In the genomic region with DNA sequence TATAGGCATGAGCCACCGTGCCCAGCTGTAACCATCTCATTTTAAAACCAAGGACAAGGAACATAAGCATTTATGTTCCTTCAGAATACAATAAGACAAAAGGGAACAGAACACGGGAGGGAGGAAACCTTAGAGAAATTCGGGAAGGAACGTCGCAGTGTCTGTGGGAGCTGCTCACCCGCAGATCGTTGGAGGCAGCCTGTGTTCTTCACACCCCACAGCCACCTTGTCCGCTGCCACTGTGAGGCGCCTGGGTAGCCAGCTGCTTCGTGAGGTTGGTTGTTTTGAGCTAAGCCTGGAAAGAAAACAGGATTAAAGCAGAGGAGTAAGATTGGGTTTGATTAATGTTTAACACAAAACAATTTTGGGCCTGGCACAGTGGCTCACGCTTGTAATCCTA, we compare ENCODE assay signal across 16 cellular contexts.
DNase-seq lines count a peak whose midpoint lies in the region; ATAC-seq and TF ChIP-seq lines count a peak whose summit lies in the region.
"Had no signal": no experiment of that assay in that cellular context is flagged by ENCODE, and none has a peak within 500 bp of the region (broad histone marks: within the 10 kb centered on the region; RNA-seq: fewer than 3 reads in every experiment).

No MANE protein-coding gene starts in this region.

- no peaks in the 10 kb centered on the region for H3K9me3 ChIP-seq in PC-9 (ENCODE audit: insufficient read depth, low read depth)
- H3K9me3 ChIP-seq: BE2C had no signal

- peaks cover 2% of the 10 kb centered on the region for H3K27me3 Mint-ChIP-seq in GM23338 (ENCODE audit: insufficient read depth, low read depth, poor library complexity)
- H3K27me3 Mint-ChIP-seq: CD4-positive, CD25-positive, alpha-beta regulatory T cell had no signal

- H3K36me3 ChIP-seq in GM23338 (ENCODE audit: insufficient read depth) (no peaks in the 10 kb centered on the region), PC-9 (ENCODE audit: low read depth) (no peaks in the 10 kb centered on the region)
- H3K36me3 ChIP-seq: BE2C had no signal

- H3K27ac ChIP-seq in GM23338 (ENCODE audit: low read depth): 0 out of 2 replicates have a peak overlapping the region, but pooled peaks have one; percentile 45
- H3K27ac ChIP-seq in PC-9: no peak overlapping the region
- H3K27ac ChIP-seq: GM23248 had no signal

- no peak overlapping the region for H2AFZ ChIP-seq in GM23338
- H2AFZ ChIP-seq in PC-9: no peak overlapping the region
- H2AFZ ChIP-seq: GM23248 had no signal

- H3K4me1 Mint-ChIP-seq in GM23338: peaks cover 7% of the 10 kb centered on the region; the same call in 2 of the 3 replicates
- H3K4me1 Mint-ChIP-seq: CD4-positive, CD25-positive, alpha-beta regulatory T cell; CD8-positive, alpha-beta memory T cell had no signal

- no peak overlapping the region for H3K27ac Mint-ChIP-seq in GM23338
- H3K27ac Mint-ChIP-seq: CD4-positive, CD25-positive, alpha-beta regulatory T cell; CD8-positive, alpha-beta memory T cell; H9 had no signal

- DNase-seq in D341Med (ENCODE audit: low spot score): peak; percentile 77
- DNase-seq in GM23338 (ENCODE audit: low spot score): no peak
- DNase-seq in NCI-H82 treated with DMSO at 0.1 percent for 48 hours (lab: John Stamatoyannopoulos, UW; ENCODE audit: unreplicated experiment): peak; percentile 58
- DNase-seq in iPS-NIHi7 (ENCODE audit: extremely low spot score): peak; percentile 10
- no peak for DNase-seq in T-helper 1 cell
- DNase-seq in PC-9: no peak
- DNase-seq in mucosa of gallbladder (ENCODE audit: low spot score): no peak
- DNase-seq: ACHN; BE2C; C1 segment of cervical spinal cord; CD4-positive, CD25-positive, alpha-beta regulatory T cell; CD8-positive, alpha-beta memory T cell; COR-L47; GM23248; H9 had no signal

- peaks cover 10% of the 10 kb centered on the region; the same call in 2 of the 3 replicates for H3K9me3 Mint-ChIP-seq in GM23338

- H3K9me2 ChIP-seq in GM23338 (ENCODE audit: insufficient read depth): no peaks in the 10 kb centered on the region; the same call in 1 of the 2 replicates
- no peaks in the 10 kb centered on the region for H3K9me2 ChIP-seq in PC-9 (ENCODE audit: insufficient read depth)

- no TSS peak for BruUV-seq in PC-9 (replicated peaks; lab: Mats Ljungman, UMichigan)

- H3K4me2 ChIP-seq in GM23338 (no peak overlapping the region), PC-9 (no peak overlapping the region)

- ATAC-seq in GM23338: no peak
- no peak for ATAC-seq in HG03460 (IDR thresholded peaks at IDR 0.05; ENCODE audit: unreplicated experiment)

- peaks cover 5% of the 10 kb centered on the region; the same call in 1 of the 3 replicates for H3K36me3 Mint-ChIP-seq in GM23338 (ENCODE audit: low read depth)
- H3K36me3 Mint-ChIP-seq: CD4-positive, CD25-positive, alpha-beta regulatory T cell; CD8-positive, alpha-beta memory T cell had no signal

- H4K20me1 ChIP-seq in GM23338 (replicated peaks; ENCODE audit: insufficient read depth) (no peaks in the 10 kb centered on the region), PC-9 (ENCODE audit: insufficient read depth) (no peaks in the 10 kb centered on the region)

- POLR2A ChIA-PET in PC-9 (lab: Charles Lee; ENCODE audit: unreplicated experiment): no interaction called here

- TF ChIP-seq CTCF in GM23338 (conservative IDR thresholded peaks at IDR 0.05; ENCODE audit: low read depth in 2 of 2) (no peak), PC-9 (conservative IDR thresholded peaks at IDR 0.05) (no peak)

- H3K4me1 ChIP-seq in GM23338 (ENCODE audit: insufficient read depth) (no peaks in the 10 kb centered on the region), PC-9 (replicated peaks; ENCODE audit: insufficient read depth) (no peaks in the 10 kb centered on the region)
- H3K4me1 ChIP-seq: BE2C had no signal

- H3K79me2 ChIP-seq in GM23338 (replicated peaks; ENCODE audit: insufficient read depth) (no peaks in the 10 kb centered on the region), PC-9 (ENCODE audit: low read depth) (no peaks in the 10 kb centered on the region)

- H3K4me3 Mint-ChIP-seq in GM23338: no peak overlapping the region
- H3K4me3 Mint-ChIP-seq: CD4-positive, CD25-positive, alpha-beta regulatory T cell; CD8-positive, alpha-beta memory T cell; H9 had no signal

- intact Hi-C loops in PC-9 (cut with micrococcal nuclease; ENCODE audit: unreplicated experiment): no loop called here

- no peaks in the 10 kb centered on the region for H3K27me3 ChIP-seq in GM23338 (ENCODE audit: insufficient read depth)
- no peaks in the 10 kb centered on the region for H3K27me3 ChIP-seq in PC-9 (ENCODE audit: insufficient read depth, low read depth)
- H3K27me3 ChIP-seq: BE2C had no signal

- H3K4me3 ChIP-seq in GM23338 (no peak overlapping the region), PC-9 (no peak overlapping the region)
- H3K4me3 ChIP-seq: GM23248 had no signal

- H3F3A ChIP-seq in GM23338 (replicated peaks; ENCODE audit: low read depth) (no peaks in the 10 kb centered on the region), PC-9 (ENCODE audit: insufficient read depth, low read depth) (no peaks in the 10 kb centered on the region)

- CTCF ChIA-PET in PC-9 (lab: Charles Lee): no interaction called here

TF ChIP-seq in GM23338, 12 proteins besides CTCF, POLR2A, EP300 and RAD21 (continues in another document):
- TF ChIP-seq, protein P1, sequence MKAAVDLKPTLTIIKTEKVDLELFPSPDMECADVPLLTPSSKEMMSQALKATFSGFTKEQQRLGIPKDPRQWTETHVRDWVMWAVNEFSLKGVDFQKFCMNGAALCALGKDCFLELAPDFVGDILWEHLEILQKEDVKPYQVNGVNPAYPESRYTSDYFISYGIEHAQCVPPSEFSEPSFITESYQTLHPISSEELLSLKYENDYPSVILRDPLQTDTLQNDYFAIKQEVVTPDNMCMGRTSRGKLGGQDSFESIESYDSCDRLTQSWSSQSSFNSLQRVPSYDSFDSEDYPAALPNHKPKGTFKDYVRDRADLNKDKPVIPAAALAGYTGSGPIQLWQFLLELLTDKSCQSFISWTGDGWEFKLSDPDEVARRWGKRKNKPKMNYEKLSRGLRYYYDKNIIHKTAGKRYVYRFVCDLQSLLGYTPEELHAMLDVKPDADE (IDR thresholded peaks at IDR 0.05): no peak
- no peak for TF ChIP-seq EZH2phosphoT487 (IDR thresholded peaks at IDR 0.05; ENCODE audit: unreplicated experiment)
- TF ChIP-seq CREB1 (CRISPR knock-in tag; IDR thresholded peaks at IDR 0.05; ENCODE audit: low read depth): no peak
- TF ChIP-seq, protein P2, sequence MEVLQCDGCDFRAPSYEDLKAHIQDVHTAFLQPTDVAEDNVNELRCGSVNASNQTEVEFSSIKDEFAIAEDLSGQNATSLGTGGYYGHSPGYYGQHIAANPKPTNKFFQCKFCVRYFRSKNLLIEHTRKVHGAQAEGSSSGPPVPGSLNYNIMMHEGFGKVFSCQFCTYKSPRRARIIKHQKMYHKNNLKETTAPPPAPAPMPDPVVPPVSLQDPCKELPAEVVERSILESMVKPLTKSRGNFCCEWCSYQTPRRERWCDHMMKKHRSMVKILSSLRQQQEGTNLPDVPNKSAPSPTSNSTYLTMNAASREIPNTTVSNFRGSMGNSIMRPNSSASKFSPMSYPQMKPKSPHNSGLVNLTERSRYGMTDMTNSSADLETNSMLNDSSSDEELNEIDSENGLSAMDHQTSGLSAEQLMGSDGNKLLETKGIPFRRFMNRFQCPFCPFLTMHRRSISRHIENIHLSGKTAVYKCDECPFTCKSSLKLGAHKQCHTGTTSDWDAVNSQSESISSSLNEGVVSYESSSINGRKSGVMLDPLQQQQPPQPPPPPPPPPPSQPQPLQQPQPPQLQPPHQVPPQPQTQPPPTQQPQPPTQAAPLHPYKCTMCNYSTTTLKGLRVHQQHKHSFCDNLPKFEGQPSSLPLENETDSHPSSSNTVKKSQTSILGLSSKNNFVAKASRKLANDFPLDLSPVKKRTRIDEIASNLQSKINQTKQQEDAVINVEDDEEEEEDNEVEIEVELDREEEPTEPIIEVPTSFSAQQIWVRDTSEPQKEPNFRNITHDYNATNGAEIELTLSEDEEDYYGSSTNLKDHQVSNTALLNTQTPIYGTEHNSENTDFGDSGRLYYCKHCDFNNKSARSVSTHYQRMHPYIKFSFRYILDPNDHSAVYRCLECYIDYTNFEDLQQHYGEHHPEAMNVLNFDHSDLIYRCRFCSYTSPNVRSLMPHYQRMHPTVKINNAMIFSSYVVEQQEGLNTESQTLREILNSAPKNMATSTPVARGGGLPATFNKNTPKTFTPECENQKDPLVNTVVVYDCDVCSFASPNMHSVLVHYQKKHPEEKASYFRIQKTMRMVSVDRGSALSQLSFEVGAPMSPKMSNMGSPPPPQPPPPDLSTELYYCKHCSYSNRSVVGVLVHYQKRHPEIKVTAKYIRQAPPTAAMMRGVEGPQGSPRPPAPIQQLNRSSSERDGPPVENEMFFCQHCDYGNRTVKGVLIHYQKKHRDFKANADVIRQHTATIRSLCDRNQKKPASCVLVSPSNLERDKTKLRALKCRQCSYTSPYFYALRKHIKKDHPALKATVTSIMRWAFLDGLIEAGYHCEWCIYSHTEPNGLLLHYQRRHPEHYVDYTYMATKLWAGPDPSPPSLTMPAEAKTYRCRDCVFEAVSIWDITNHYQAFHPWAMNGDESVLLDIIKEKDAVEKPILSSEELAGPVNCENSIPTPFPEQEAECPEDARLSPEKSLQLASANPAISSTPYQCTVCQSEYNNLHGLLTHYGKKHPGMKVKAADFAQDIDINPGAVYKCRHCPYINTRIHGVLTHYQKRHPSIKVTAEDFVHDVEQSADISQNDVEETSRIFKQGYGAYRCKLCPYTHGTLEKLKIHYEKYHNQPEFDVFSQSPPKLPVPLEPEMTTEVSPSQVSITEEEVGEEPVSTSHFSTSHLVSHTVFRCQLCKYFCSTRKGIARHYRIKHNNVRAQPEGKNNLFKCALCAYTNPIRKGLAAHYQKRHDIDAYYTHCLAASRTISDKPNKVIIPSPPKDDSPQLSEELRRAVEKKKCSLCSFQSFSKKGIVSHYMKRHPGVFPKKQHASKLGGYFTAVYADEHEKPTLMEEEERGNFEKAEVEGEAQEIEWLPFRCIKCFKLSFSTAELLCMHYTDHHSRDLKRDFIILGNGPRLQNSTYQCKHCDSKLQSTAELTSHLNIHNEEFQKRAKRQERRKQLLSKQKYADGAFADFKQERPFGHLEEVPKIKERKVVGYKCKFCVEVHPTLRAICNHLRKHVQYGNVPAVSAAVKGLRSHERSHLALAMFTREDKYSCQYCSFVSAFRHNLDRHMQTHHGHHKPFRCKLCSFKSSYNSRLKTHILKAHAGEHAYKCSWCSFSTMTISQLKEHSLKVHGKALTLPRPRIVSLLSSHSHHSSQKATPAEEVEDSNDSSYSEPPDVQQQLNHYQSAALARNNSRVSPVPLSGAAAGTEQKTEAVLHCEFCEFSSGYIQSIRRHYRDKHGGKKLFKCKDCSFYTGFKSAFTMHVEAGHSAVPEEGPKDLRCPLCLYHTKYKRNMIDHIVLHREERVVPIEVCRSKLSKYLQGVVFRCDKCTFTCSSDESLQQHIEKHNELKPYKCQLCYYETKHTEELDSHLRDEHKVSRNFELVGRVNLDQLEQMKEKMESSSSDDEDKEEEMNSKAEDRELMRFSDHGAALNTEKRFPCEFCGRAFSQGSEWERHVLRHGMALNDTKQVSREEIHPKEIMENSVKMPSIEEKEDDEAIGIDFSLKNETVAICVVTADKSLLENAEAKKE (CRISPR knock-in tag; IDR thresholded peaks at IDR 0.05): no peak

Comparison
In these comparisons a context has a peak if more than half of its experiments do, and no peak if none do; other contexts are left out.
1. DNase-seq: peak in D341Med (single experiment), NCI-H82 treated with DMSO at 0.1 percent for 48 hours (single experiment) and iPS-NIHi7 (single experiment); none in GM23338 (single experiment), T-helper 1 cell (0 of 5), PC-9 (0 of 2) and mucosa of gallbladder (single experiment).